ENCODE assay signal across 17 cellular contexts in genomic region chr7:23067271-23067670, GRCh38. TPM values are rescaled to one million over a fixed set of nuclear protein-coding genes. Genes with fewer than 3 reads are reported as not detected.
DNase-seq lines count a peak whose midpoint lies in the region; ATAC-seq and TF ChIP-seq lines count a peak whose summit lies in the region.
"Had no signal": no experiment of that assay in that cellular context is flagged by ENCODE, and none has a peak within 500 bp of the region (broad histone marks: within the 10 kb centered on the region; RNA-seq: fewer than 3 reads in every experiment).

No MANE protein-coding gene starts in this region.

- no peak overlapping the region for H3K9ac ChIP-seq in mammary epithelial cell (ENCODE audit: insufficient read depth, low read length)
- H3K9ac ChIP-seq: KMS-11 had no signal

- CTCF ChIA-PET in mammary epithelial cell (lab: Charles Lee; ENCODE audit: low non-redundant PET) (no interaction called here), A673 (lab: Charles Lee) (no interaction called here)

- H3K36me3 ChIP-seq in mammary epithelial cell (ENCODE audit: insufficient read depth, low read length) = no peaks in the 10 kb centered on the region
- no peaks in the 10 kb centered on the region for H3K36me3 ChIP-seq in A673 (ENCODE audit: insufficient read depth, low read length, poor library complexity, severe bottlenecking)
- H3K36me3 ChIP-seq: ovary, spleen, upper lobe of right lung had no signal

- H3K9me3 ChIP-seq in mammary epithelial cell (replicated peaks; ENCODE audit: insufficient read depth, low read length) (no peaks in the 10 kb centered on the region), A673 (ENCODE audit: low read depth, low read length, poor library complexity, severe bottlenecking) (no peaks in the 10 kb centered on the region)
- H3K9me3 ChIP-seq: ovary, spleen, upper lobe of right lung had no signal

- BruUV-seq in mammary epithelial cell (replicated peaks; lab: Mats Ljungman, UMichigan) (no TSS peak), A673 (replicated peaks; lab: Mats Ljungman, UMichigan) (no TSS peak)

- no peaks in the 10 kb centered on the region for H3K79me2 ChIP-seq in mammary epithelial cell (ENCODE audit: insufficient read depth, low read length)

- in situ Hi-C loops in mammary epithelial cell (cut with MboI; ENCODE audit: low sequenced_read_pairs in 2 of 2) = loop anchor here in 1 of 2 donors (10.0 kb wide), 1 partner anchor 502 kb away; no protein-coding TSS in a partner anchor

- no peaks in the 10 kb centered on the region for H4K20me1 ChIP-seq in mammary epithelial cell (ENCODE audit: insufficient read depth, low read length)

- dilution Hi-C loops in mammary epithelial cell (cut with HindIII; ENCODE audit: low sequenced_read_pairs) = no loop called here

- no peak overlapping the region for H3K27ac ChIP-seq in mammary epithelial cell (ENCODE audit: insufficient read depth, low read depth, low read length)
- no peak overlapping the region for H3K27ac ChIP-seq in A673 (ENCODE audit: low read depth, low read length, poor library complexity, severe bottlenecking)
- H3K27ac ChIP-seq: 22Rv1, KMS-11, ovary, upper lobe of right lung had no signal

- intact Hi-C loops in mammary epithelial cell (cut with micrococcal nuclease) (no loop called here), A673 (cut with micrococcal nuclease; ENCODE audit: unreplicated experiment) (no loop called here)

- H3K4me1 ChIP-seq in mammary epithelial cell (ENCODE audit: insufficient read depth, low read length) (peaks cover 20% of the 10 kb centered on the region), A673 (ENCODE audit: insufficient read depth, low read length, poor library complexity, severe bottlenecking) (no peaks in the 10 kb centered on the region)
- H3K4me1 ChIP-seq: spleen, upper lobe of right lung had no signal

- H3K4me3 ChIP-seq in mammary epithelial cell (replicated peaks in 1 of 3; ENCODE audit: insufficient read depth in 1 of 3, low read depth in 2 of 3, low read length in 3 of 3) (no peak overlapping the region), A673 (ENCODE audit: low read depth, low read length, poor library complexity, severe bottlenecking) (no peak overlapping the region)
- H3K4me3 ChIP-seq: ovary, spleen, upper lobe of right lung had no signal

- peak overlapping the region; percentile 66 for H2AFZ ChIP-seq in mammary epithelial cell (ENCODE audit: low read depth, low read length)

- DNase-seq in DMS 273 (lab: John Stamatoyannopoulos, UW; ENCODE audit: unreplicated experiment) = peak; percentile 33
- DNase-seq in DMS 273 treated with DMSO at 0.1 percent for 48 hours (lab: John Stamatoyannopoulos, UW) = no peak
- DNase-seq in mammary epithelial cell = no peak
- peak; percentile 36 for DNase-seq in globus pallidus (ENCODE audit: low spot score)
- peak; percentile 80 for DNase-seq in stromal cell of bone marrow (ENCODE audit: low read depth)
- DNase-seq in A673 (ENCODE audit: low spot score) = no peak
- DNase-seq: amniotic stem cell; CD4-positive, alpha-beta memory T cell; NCI-H1092 treated with DMSO at 0.1 percent for 48 hours; ovary; spleen; stimulated activated naive CD4-positive, alpha-beta T cell; upper lobe of right lung had no signal

- TF ChIP-seq CTCF in mammary epithelial cell (conservative IDR thresholded peaks at IDR 0.05 in 1 of 2, IDR thresholded peaks at IDR 0.05 in 1 of 2; ENCODE audit: extremely low read depth in 1 of 2, insufficient read depth in 1 of 2, low read depth in 1 of 2, low read length in 2 of 2) = no peak
- TF ChIP-seq CTCF in A673 (conservative IDR thresholded peaks at IDR 0.05; ENCODE audit: low read depth, low read length) = no peak

- H3K27me3 ChIP-seq in mammary epithelial cell (ENCODE audit: insufficient read depth, low read length) (no peaks in the 10 kb centered on the region), A673 (replicated peaks; ENCODE audit: insufficient read depth, low read depth, low read length, poor library complexity) (no peaks in the 10 kb centered on the region)
- H3K27me3 ChIP-seq: ovary, spleen, upper lobe of right lung had no signal

- no peak overlapping the region for H3K4me2 ChIP-seq in mammary epithelial cell (ENCODE audit: insufficient read depth, low read depth, low read length)
- H3K4me2 ChIP-seq: KMS-11 had no signal

- ATAC-seq in GM18520 (IDR thresholded peaks at IDR 0.05; ENCODE audit: unreplicated experiment) (no peak), HG03280 (IDR thresholded peaks at IDR 0.05; ENCODE audit: unreplicated experiment) (no peak)
- ATAC-seq: upper lobe of right lung had no signal

- WGBS in mammary epithelial cell (ENCODE audit: low coverage, missing lambda C conversion rate) = 11% methylated on average over 1 of the region's 1 CpG

- POLR2A ChIA-PET in A673 (lab: Charles Lee; ENCODE audit: low non-redundant PET) = no interaction called here

RNA-seq across cellular contexts. Expression of gene KLHL7, which starts 38.3 kb away (rescaled TPM):
- total RNA-seq in mammary epithelial cell = 10 to 100 TPM; 33.3 to 39.2 TPM
- polyA plus RNA-seq in mammary epithelial cell = 24.9 TPM
- polyA minus RNA-seq in mammary epithelial cell = 5.9 TPM
- total RNA-seq in A673 (2021) = 43.0 and 43.8 TPM in 2 replicates

RNA-seq across cellular contexts. Expression of gene HYCC1, which starts 53.3 kb away (rescaled TPM):
- total RNA-seq in mammary epithelial cell = 10 to 100 TPM; 40.5 to 72.5 TPM
- polyA plus RNA-seq in mammary epithelial cell = 40.1 TPM
- 56.3 TPM for polyA minus RNA-seq in mammary epithelial cell
- total RNA-seq in A673 (2021) = 42.0 and 47.9 TPM in 2 replicates

Comparison
In these comparisons a context has a peak if more than half of its experiments do, and no peak if none do; other contexts are left out.
1. DNase-seq: peak in DMS 273 (single experiment), globus pallidus (single experiment) and stromal cell of bone marrow (single experiment); none in DMS 273 treated with DMSO at 0.1 percent for 48 hours (single experiment), mammary epithelial cell (single experiment) and A673 (single experiment).